Comparison of ENCODE assay signal across 20 cellular contexts in the genomic region with DNA sequence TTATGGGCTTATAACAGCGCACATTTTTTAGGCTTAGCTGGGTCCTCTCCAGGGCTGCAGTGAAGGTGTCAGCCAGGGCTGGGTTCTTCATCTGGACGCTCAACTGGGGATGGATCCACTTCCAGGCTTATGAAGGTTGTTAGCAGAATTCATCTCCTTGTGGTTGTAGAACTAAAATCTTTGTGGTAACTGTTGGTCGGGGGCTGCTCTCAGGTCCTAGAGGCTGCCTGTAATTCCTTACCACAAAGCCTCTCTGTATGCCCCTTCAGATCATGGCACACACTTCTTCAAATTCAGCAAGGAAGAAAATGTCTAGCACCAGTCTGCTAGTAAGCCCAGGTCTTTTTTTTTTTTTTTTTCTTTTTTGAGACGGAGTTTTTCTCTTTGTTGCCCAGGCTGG. TPM values are rescaled to one million over a fixed set of nuclear protein-coding genes. Genes with fewer than 3 reads are reported as not detected.
DNase-seq lines count a peak whose midpoint lies in the region; TF ChIP-seq lines count a peak whose summit lies in the region.
"Had no signal": no experiment of that assay in that cellular context is flagged by ENCODE, and none has a peak within 500 bp of the region (broad histone marks: within the 10 kb centered on the region; RNA-seq: fewer than 3 reads in every experiment).

No MANE protein-coding gene starts in this region.

- POLR2A ChIA-PET in activated CD4-positive, alpha-beta memory T cell treated with anti-CD3 and anti-CD28 coated beads for 36 hours (lab: Charles Lee): interaction anchor here (1.2 to 1.5 kb wide), 2 partner anchors 14 to 106 kb away, joined by 3 to 5 read pairs; a partner anchor contains a TSS

- H3K36me3 ChIP-seq in BLaER1 (no peaks in the 10 kb centered on the region), endodermal cell (ENCODE audit: control insufficient read depth, insufficient read depth, low read length) (no peaks in the 10 kb centered on the region)
- H3K36me3 ChIP-seq: brain microvascular endothelial cell, colonic mucosa, lower lobe of right lung, spleen, transverse colon had no signal

- peaks cover 5% of the 10 kb centered on the region for H3K36me3 Mint-ChIP-seq in T-helper 1 cell treated with Interleukin-12 subunit alpha and Interleukin-12 subunit beta and Interleukin-4 antibody, amounts not matched to agents 30 μg/mL and 1 μg/mL, for 36 hours (ENCODE audit: low read depth)
- H3K36me3 Mint-ChIP-seq in activated CD4-positive, alpha-beta memory T cell treated with anti-CD3 and anti-CD28 coated beads for 36 hours: no peaks in the 10 kb centered on the region
- no peaks in the 10 kb centered on the region for H3K36me3 Mint-ChIP-seq in endodermal cell (ENCODE audit: low read depth)

- H3K9me3 Mint-ChIP-seq in T-helper 1 cell treated with Interleukin-12 subunit alpha and Interleukin-12 subunit beta and Interleukin-4 antibody, amounts not matched to agents 30 μg/mL and 1 μg/mL, for 36 hours: no peaks in the 10 kb centered on the region
- no peaks in the 10 kb centered on the region for H3K9me3 Mint-ChIP-seq in activated CD4-positive, alpha-beta memory T cell treated with anti-CD3 and anti-CD28 coated beads for 36 hours
- no peaks in the 10 kb centered on the region for H3K9me3 Mint-ChIP-seq in endodermal cell

- CTCF ChIA-PET in activated CD4-positive, alpha-beta memory T cell treated with anti-CD3 and anti-CD28 coated beads for 36 hours (lab: Charles Lee): interaction anchor here (0.8 to 4.7 kb wide), 2 partner anchors 14 to 180 kb away, joined by 3 to 67 read pairs; a partner anchor contains a TSS

- peak overlapping the region; percentile 67 for H3K27ac ChIP-seq in BLaER1
- H3K27ac ChIP-seq in endodermal cell (ENCODE audit: low read depth, low read length): no peak overlapping the region
- H3K27ac ChIP-seq: 22Rv1, brain microvascular endothelial cell, colonic mucosa, lower lobe of right lung, transverse colon had no signal

- no peaks in the 10 kb centered on the region for H4K20me1 ChIP-seq in BLaER1

- intact Hi-C loops in activated CD4-positive, alpha-beta memory T cell treated with anti-CD3 and anti-CD28 coated beads for 36 hours (cut with micrococcal nuclease): no loop called here

- H3K27me3 Mint-ChIP-seq in T-helper 1 cell treated with Interleukin-12 subunit alpha and Interleukin-12 subunit beta and Interleukin-4 antibody, amounts not matched to agents 30 μg/mL and 1 μg/mL, for 36 hours (ENCODE audit: low read depth): no peaks in the 10 kb centered on the region
- no peaks in the 10 kb centered on the region for H3K27me3 Mint-ChIP-seq in activated CD4-positive, alpha-beta memory T cell treated with anti-CD3 and anti-CD28 coated beads for 36 hours
- peaks cover 2% of the 10 kb centered on the region for H3K27me3 Mint-ChIP-seq in endodermal cell (ENCODE audit: insufficient read depth)

- H3K27me3 ChIP-seq in BLaER1 (no peaks in the 10 kb centered on the region), endodermal cell (ENCODE audit: control insufficient read depth, insufficient read depth, low read length, poor library complexity, severe bottlenecking) (no peaks in the 10 kb centered on the region)
- H3K27me3 ChIP-seq: brain microvascular endothelial cell, colonic mucosa, spleen, transverse colon had no signal

- H3K27ac Mint-ChIP-seq in T-helper 1 cell treated with Interleukin-12 subunit alpha and Interleukin-12 subunit beta and Interleukin-4 antibody, amounts not matched to agents 30 μg/mL and 1 μg/mL, for 36 hours: peak overlapping the region; percentile 96
- H3K27ac Mint-ChIP-seq in activated CD4-positive, alpha-beta memory T cell treated with anti-CD3 and anti-CD28 coated beads for 36 hours: no peak overlapping the region
- H3K27ac Mint-ChIP-seq in endodermal cell: no peak overlapping the region

- 92 to 100% methylated on average over 1 to 4 of the region's 4 CpGs for WGBS in endodermal cell (ENCODE audit: insufficient coverage in 1 of 2, insufficient read length in 1 of 2), 2 experiments

- peaks cover 64% of the 10 kb centered on the region for H3K4me1 Mint-ChIP-seq in T-helper 1 cell treated with Interleukin-12 subunit alpha and Interleukin-12 subunit beta and Interleukin-4 antibody, amounts not matched to agents 30 μg/mL and 1 μg/mL, for 36 hours (ENCODE audit: low read depth)
- H3K4me1 Mint-ChIP-seq in activated CD4-positive, alpha-beta memory T cell treated with anti-CD3 and anti-CD28 coated beads for 36 hours (ENCODE audit: low read depth): peaks cover 61% of the 10 kb centered on the region
- peaks cover 1% of the 10 kb centered on the region for H3K4me1 Mint-ChIP-seq in endodermal cell

- H3K9me3 ChIP-seq in BLaER1 (no peaks in the 10 kb centered on the region), endodermal cell (ENCODE audit: control insufficient read depth, low read length) (no peaks in the 10 kb centered on the region)
- H3K9me3 ChIP-seq: colonic mucosa, lower lobe of right lung, spleen, transverse colon had no signal

- DNase-seq in T-helper 1 cell (no peak), endodermal cell (peak; percentile 21), NCI-H524 treated with DMSO at 0.1 percent for 48 hours (lab: John Stamatoyannopoulos, UW) (no peak), NAMALWA (ENCODE audit: low spot score) (no peak)
- peak; percentile 8 for DNase-seq in activated CD4-positive, alpha-beta memory T cell treated with anti-CD3 and anti-CD28 coated beads for 36 hours
- DNase-seq in stimulated activated naive CD4-positive, alpha-beta T cell treated with Interleukin-2 at 50 U/mL for 16 hours (lab: John Stamatoyannopoulos, UW): no peak
- DNase-seq: brain microvascular endothelial cell; KBM-7; kidney; lower lobe of right lung; NCI-H1694 treated with DMSO at 0.1 percent for 48 hours; NCI-H748 treated with DMSO at 0.1 percent for 48 hours; occipital lobe; spleen; stimulated activated CD4-positive, alpha-beta T cell treated with anti-CD3 and anti-CD28 coated beads, Interleukin-4, amount 100 ng/mL, for 24 hours had no signal

- H3K9ac ChIP-seq in BLaER1 (0 out of 2 replicates have a peak overlapping the region, but pooled peaks have one; percentile 43), endodermal cell (ENCODE audit: extremely low read depth, low read length, poor library complexity, severe bottlenecking) (no peak overlapping the region)

- TF ChIP-seq CTCF in endodermal cell (conservative IDR thresholded peaks at IDR 0.05): no peak

- H3K4me1 ChIP-seq in BLaER1 (peaks cover 80% of the 10 kb centered on the region), endodermal cell (ENCODE audit: control insufficient read depth, insufficient read depth, low read length) (no peaks in the 10 kb centered on the region)
- H3K4me1 ChIP-seq: colonic mucosa had no signal

- peak overlapping the region; percentile 87 for H3K4me2 ChIP-seq in BLaER1

- no peak overlapping the region for H3K4me3 ChIP-seq in BLaER1
- no peak overlapping the region for H3K4me3 ChIP-seq in endodermal cell (ENCODE audit: low read length)
- H3K4me3 ChIP-seq: colonic mucosa, lower lobe of right lung, spleen, transverse colon had no signal

- no peak overlapping the region for H3K4me3 Mint-ChIP-seq in T-helper 1 cell treated with Interleukin-12 subunit alpha and Interleukin-12 subunit beta and Interleukin-4 antibody, amounts not matched to agents 30 μg/mL and 1 μg/mL, for 36 hours
- no peak overlapping the region for H3K4me3 Mint-ChIP-seq in activated CD4-positive, alpha-beta memory T cell treated with anti-CD3 and anti-CD28 coated beads for 36 hours
- no peak overlapping the region for H3K4me3 Mint-ChIP-seq in endodermal cell

RNA-seq across cellular contexts. Expression of a gene that starts 40.9 kb away (rescaled TPM):
- total RNA-seq in activated CD4-positive, alpha-beta memory T cell treated with anti-CD3 and anti-CD28 coated beads for 36 hours: not detected
- not detected for total RNA-seq in endodermal cell
- polyA plus RNA-seq in endodermal cell (2013, experiment 1 of 2): not detected
- not detected for polyA plus RNA-seq in endodermal cell (2013, experiment 2 of 2)
- total RNA-seq: lower lobe of right lung, occipital lobe had no signal
- polyA plus RNA-seq: spleen had no signal

Comparison
In these comparisons a context has a peak if more than half of its experiments do, and no peak if none do; other contexts are left out.
1. DNase-seq: peak in activated CD4-positive, alpha-beta memory T cell treated with anti-CD3 and anti-CD28 coated beads for 36 hours (single experiment) and endodermal cell (single experiment); none in T-helper 1 cell (0 of 5), stimulated activated naive CD4-positive, alpha-beta T cell treated with Interleukin-2 at 50 U/mL for 16 hours (single experiment), NCI-H524 treated with DMSO at 0.1 percent for 48 hours (single experiment) and NAMALWA (single experiment).